ENCODE assay signal across 17 cellular contexts in genomic region chr1:12180903-12181302, GRCh38. TPM values are rescaled to one million over a fixed set of nuclear protein-coding genes. Genes with fewer than 3 reads are reported as not detected.
DNase-seq lines count a peak whose midpoint lies in the region; TF ChIP-seq lines count a peak whose summit lies in the region.
"Had no signal": no experiment of that assay in that cellular context is flagged by ENCODE, and none has a peak within 500 bp of the region (broad histone marks: within the 10 kb centered on the region; RNA-seq: fewer than 3 reads in every experiment).

No MANE protein-coding gene starts in this region.

- H3K9ac ChIP-seq in mucosa of rectum (ENCODE audit: low read depth in 1 of 2, low read length in 2 of 2): no peak overlapping the region

- peaks cover 47% of the 10 kb centered on the region for H3K36me3 Mint-ChIP-seq in activated CD4-positive, alpha-beta T cell treated with anti-CD3 and anti-CD28 coated beads, Interleukin-2, amount 10 ng/mL, durations not matched to agents 24 days and 14 days (ENCODE audit: low read depth)

- H3K27ac Mint-ChIP-seq in activated CD4-positive, alpha-beta T cell treated with anti-CD3 and anti-CD28 coated beads, Interleukin-2, amount 10 ng/mL, durations not matched to agents 24 days and 14 days: peak overlapping the region; percentile 58

- H3K4me3 Mint-ChIP-seq in activated CD4-positive, alpha-beta T cell treated with anti-CD3 and anti-CD28 coated beads, Interleukin-2, amount 10 ng/mL, durations not matched to agents 24 days and 14 days: no peak overlapping the region
- H3K4me3 Mint-ChIP-seq: H9 had no signal

- no peaks in the 10 kb centered on the region for H3K27me3 ChIP-seq in ascending aorta
- no peaks in the 10 kb centered on the region for H3K27me3 ChIP-seq in mucosa of rectum (ENCODE audit: control insufficient read depth in 2 of 2, insufficient read depth in 2 of 2, low read length in 2 of 2)
- H3K27me3 ChIP-seq: ovary had no signal

- no peaks in the 10 kb centered on the region for H3K27me3 Mint-ChIP-seq in activated CD4-positive, alpha-beta T cell treated with anti-CD3 and anti-CD28 coated beads, Interleukin-2, amount 10 ng/mL, durations not matched to agents 24 days and 14 days

- no peak for TF ChIP-seq CTCF in ascending aorta (IDR thresholded peaks at IDR 0.05)

- H3K4me1 ChIP-seq in ascending aorta (peaks cover 0 to 10% of the 10 kb centered on the region in 2 donors), mucosa of rectum (ENCODE audit: control insufficient read depth in 2 of 2, insufficient read depth in 2 of 2, low read length in 2 of 2) (peaks cover 25 to 26% of the 10 kb centered on the region in 2 donors)

- H3K9me3 Mint-ChIP-seq in activated CD4-positive, alpha-beta T cell treated with anti-CD3 and anti-CD28 coated beads, Interleukin-2, amount 10 ng/mL, durations not matched to agents 24 days and 14 days: no peaks in the 10 kb centered on the region

- intact Hi-C loops in activated CD4-positive, alpha-beta T cell treated with anti-CD3 and anti-CD28 coated beads, Interleukin-2, amount 10 ng/mL, durations not matched to agents 24 days and 14 days (cut with micrococcal nuclease): no loop called here
- intact Hi-C loops in ascending aorta (cut with DNase I): no loop called here

- H3K9me3 ChIP-seq in ascending aorta (no peaks in the 10 kb centered on the region), mucosa of rectum (ENCODE audit: control insufficient read depth in 2 of 2, low read length in 2 of 2) (no peaks in the 10 kb centered on the region)
- H3K9me3 ChIP-seq: ovary had no signal

- DNase-seq in activated CD4-positive, alpha-beta T cell treated with anti-CD3 and anti-CD28 coated beads, Interleukin-2, amount 10 ng/mL, durations not matched to agents 24 days and 14 days: no peak
- no peak for DNase-seq in activated CD4-positive, alpha-beta T cell treated with anti-CD3 and anti-CD28 coated beads, Interleukin-2, amount 50 U/mL, for 4 hours
- DNase-seq in ascending aorta (ENCODE audit: low spot score in 2 of 2) (no peak), CD1c-positive myeloid dendritic cell (ENCODE audit: extremely low spot score) (no peak), NCI-H526 (lab: John Stamatoyannopoulos, UW) (no peak), epidermal melanocyte (ENCODE audit: insufficient read length, low spot score) (no peak)
- DNase-seq: amniotic stem cell; DMS79; effector CD4-positive, alpha-beta T cell; H9; NCI-H1105; NCI-H345; stimulated activated CD4-positive, alpha-beta T cell treated with anti-CD3 and anti-CD28 coated beads, Interleukin-4, amount 100 ng/mL, for 24 hours had no signal

- H3K27ac ChIP-seq in ascending aorta (peak overlapping the region; percentile 49 to 54), mucosa of rectum (ENCODE audit: low read depth in 2 of 2, low read length in 2 of 2) (peak overlapping the region; percentile 56 to 67), temporal lobe (ENCODE audit: low read depth, low read length) (peak overlapping the region; percentile 70)
- H3K27ac ChIP-seq: ovary had no signal

- H3K4me3 ChIP-seq in ascending aorta (no peak overlapping the region), mucosa of rectum (ENCODE audit: low read length in 2 of 2) (no peak overlapping the region)
- H3K4me3 ChIP-seq: ovary had no signal

- peaks cover 62% of the 10 kb centered on the region for H3K4me1 Mint-ChIP-seq in activated CD4-positive, alpha-beta T cell treated with anti-CD3 and anti-CD28 coated beads, Interleukin-2, amount 10 ng/mL, durations not matched to agents 24 days and 14 days

- H3K36me3 ChIP-seq in ascending aorta: no peaks in the 10 kb centered on the region
- no peaks in the 10 kb centered on the region for H3K36me3 ChIP-seq in mucosa of rectum (ENCODE audit: control insufficient read depth in 2 of 2, insufficient read depth in 2 of 2, low read length in 2 of 2)
- H3K36me3 ChIP-seq: ovary had no signal

RNA-seq across cellular contexts. Expression of gene TNFRSF1B, which starts 14.1 kb away (rescaled TPM):
- total RNA-seq in activated CD4-positive, alpha-beta T cell treated with anti-CD3 and anti-CD28 coated beads, Interleukin-2, amount 10 ng/mL, durations not matched to agents 24 days and 14 days: 145 TPM in 2 replicates
- total RNA-seq in ascending aorta (139 TPM), temporal lobe (2.0 TPM)
- total RNA-seq: A673 had no signal

RNA-seq across cellular contexts. Expression of gene VPS13D, which starts 48.9 kb away (rescaled TPM):
- total RNA-seq in activated CD4-positive, alpha-beta T cell treated with anti-CD3 and anti-CD28 coated beads, Interleukin-2, amount 10 ng/mL, durations not matched to agents 24 days and 14 days: 26.9 and 30.8 TPM in 2 replicates
- total RNA-seq in ascending aorta (28.3 TPM), temporal lobe (52.1 TPM)

Comparison
In these comparisons a context has a peak if more than half of its experiments do, and no peak if none do; other contexts are left out.
1. RNA of gene TNFRSF1B, which starts 14.1 kb away (total RNA-seq): 145 TPM in activated CD4-positive, alpha-beta T cell treated with anti-CD3 and anti-CD28 coated beads, Interleukin-2, amount 10 ng/mL, durations not matched to agents 24 days and 14 days and 139 TPM in ascending aorta (single experiment); 2.0 TPM in temporal lobe (single experiment); every median in the first group is over 10 times any median in the second.
2. Peak in every context shown above with its lines, with median percentiles within 50 percentile points of each other: H3K27ac ChIP-seq.